In the genomic region with DNA sequence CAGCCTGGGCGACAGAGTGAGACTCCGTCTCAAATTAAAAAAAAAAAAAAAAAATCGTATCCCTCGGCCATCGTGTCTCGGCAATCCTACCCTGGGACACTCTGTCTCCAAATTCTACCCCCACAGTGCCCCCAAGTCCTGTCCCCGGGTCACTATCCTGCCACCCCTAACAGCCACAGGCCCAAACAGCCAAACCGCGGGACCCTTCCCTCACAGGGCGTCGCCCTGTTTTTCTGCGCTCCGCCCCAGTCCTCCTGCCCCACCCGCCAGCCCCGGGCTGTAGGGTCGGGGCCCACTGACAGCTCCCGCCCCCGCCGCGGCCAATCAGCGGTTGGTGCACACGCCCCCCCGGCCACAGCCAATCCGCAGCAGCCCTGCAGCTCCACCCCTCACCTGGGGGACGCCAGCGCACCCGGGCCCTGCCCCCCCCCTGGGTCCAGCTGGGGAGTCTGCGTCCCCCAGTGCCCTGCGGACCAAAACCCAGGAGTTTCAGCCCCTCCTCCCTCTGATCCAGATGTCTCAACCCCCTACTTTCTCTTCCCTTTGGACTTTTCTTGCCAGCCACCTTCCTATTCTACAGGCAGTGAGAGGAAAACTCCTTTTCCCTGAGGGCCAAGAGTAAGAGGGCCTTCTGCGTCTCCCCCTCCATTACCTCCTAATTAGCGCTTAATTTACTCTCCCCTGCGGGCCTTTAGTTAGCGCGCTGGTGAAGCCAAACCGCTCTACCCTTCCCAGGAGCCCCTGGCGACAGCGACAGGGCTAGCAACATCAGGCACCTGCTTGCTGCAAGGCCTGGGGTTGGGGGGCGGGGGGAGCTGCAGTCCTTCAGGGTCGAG, we compare ENCODE assay signal across 9 cellular contexts. TPM values are rescaled to one million over a fixed set of nuclear protein-coding genes. Genes with fewer than 3 reads are reported as not detected.
DNase-seq lines count a peak whose midpoint lies in the region; ATAC-seq and TF ChIP-seq lines count a peak whose summit lies in the region.
"Had no signal": no experiment of that assay in that cellular context is flagged by ENCODE, and none has a peak within 500 bp of the region (broad histone marks: within the 10 kb centered on the region; RNA-seq: fewer than 3 reads in every experiment).

No MANE protein-coding gene starts in this region.

- H3K4me3 ChIP-seq in ovary, result peak overlapping the region; percentile 81
- peak overlapping the region; percentile 70 for H3K4me3 ChIP-seq in upper lobe of right lung

- H3K27me3 ChIP-seq in ovary (no peaks in the 10 kb centered on the region), upper lobe of right lung (no peaks in the 10 kb centered on the region)

- no peaks in the 10 kb centered on the region for H3K9me3 ChIP-seq in ovary
- H3K9me3 ChIP-seq in upper lobe of right lung, result no peaks in the 10 kb centered on the region

- 6 to 10% (median 6%) methylated on average over 37 to 39 of the region's 39 CpGs for WGBS in ovary, 3 donors

- intact Hi-C loops in Right ventricle myocardium inferior (cut with DNase I), result no loop called here
- intact Hi-C loops in ovary (cut with DNase I), result no loop called here
- intact Hi-C loops in upper lobe of right lung (cut with DNase I), result no loop called here

- in situ Hi-C loops in KBM-7 (cut with MboI; ENCODE audit: low pct_unique_long_range_greater_than_20kb, low sequenced_read_pairs), result no loop called here

- ATAC-seq in GM18907 (IDR thresholded peaks at IDR 0.05; ENCODE audit: unreplicated experiment) (peak; percentile 53), Right ventricle myocardium inferior (peak; percentile 91), upper lobe of right lung (peak; percentile 93)

- H3K36me3 ChIP-seq in ovary (no peaks in the 10 kb centered on the region), upper lobe of right lung (no peaks in the 10 kb centered on the region)

- H3K4me1 ChIP-seq in ovary (ENCODE audit: insufficient read depth) (peaks cover 15% of the 10 kb centered on the region), upper lobe of right lung (peaks cover 6% of the 10 kb centered on the region)

- peak overlapping the region; percentile 89 to 90 for H3K27ac ChIP-seq in ovary
- H3K27ac ChIP-seq in upper lobe of right lung, result peak overlapping the region; percentile 90

- peak; percentile 90 for TF ChIP-seq POLR2A in ovary (IDR thresholded peaks at IDR 0.05)

- TF ChIP-seq CTCF in ovary (IDR thresholded peaks at IDR 0.05), result no peak
- TF ChIP-seq CTCF in upper lobe of right lung (IDR thresholded peaks at IDR 0.05), result no peak

- peak; percentile 95 for TF ChIP-seq EP300 in ovary (IDR thresholded peaks at IDR 0.05)

- DNase-seq in A172 (ENCODE audit: low spot score) (peak; percentile 36), KBM-7 (peak; percentile 79), SHP77 treated with DMSO at 0.1 percent for 48 hours (lab: John Stamatoyannopoulos, UW) (peak; percentile 51), Right ventricle myocardium inferior (ENCODE audit: missing footprints) (peak; percentile 93), ovary (peak; percentile 96 to 98 (median 98)), upper lobe of right lung (peak; percentile 96)
- DNase-seq in activated naive CD8-positive, alpha-beta T cell treated with anti-CD3 and anti-CD28 coated beads, Interleukin-2, amount 50 U/mL, for 16 hours (ENCODE audit: low read depth, low spot score), result peak; percentile 34
- DNase-seq: DND-41 had no signal

RNA-seq across cellular contexts. Expression of a gene that starts 1.5 kb away (rescaled TPM):
- total RNA-seq in A172 (2014; rRNA removed; shearing (Covaris generic)), result 29.5 and 36.8 TPM in 2 replicates
- 63.2 TPM for total RNA-seq in Right ventricle myocardium inferior
- 10 to 100 TPM; 29.1 to 73.6 (median 55.5) TPM for total RNA-seq in ovary
- polyA plus RNA-seq in ovary, result 10 to 100 TPM in 1 of 2 donors, 1 to 10 TPM in 1; 7.8 to 70.5 TPM
- 59.0 TPM for total RNA-seq in upper lobe of right lung

RNA-seq across cellular contexts. Expression of a gene that starts 24.0 kb away (rescaled TPM):
- 9.9 and 14.6 TPM in 2 replicates for total RNA-seq in A172 (2014; rRNA removed; shearing (Covaris generic))
- total RNA-seq in Right ventricle myocardium inferior (1.0 TPM), ovary (10 to 100 TPM; 22.9 to 82.8 (median 46.1) TPM), upper lobe of right lung (23.5 TPM)
- 10 to 100 TPM; 10.6 to 78.7 TPM for polyA plus RNA-seq in ovary

RNA-seq across cellular contexts. Expression of a gene that starts 56.1 kb away (rescaled TPM):
- 1.9 and 6.9 TPM in 2 replicates for total RNA-seq in A172 (2014; rRNA removed; shearing (Covaris generic))
- total RNA-seq in Right ventricle myocardium inferior (23.8 TPM), ovary (10 to 100 TPM; 18.3 to 96.5 (median 52.7) TPM), upper lobe of right lung (16.0 TPM)
- 10 to 100 TPM; 18.8 to 50.9 TPM for polyA plus RNA-seq in ovary

RNA-seq across cellular contexts. Expression of a gene that starts 57.0 kb away (rescaled TPM):
- not detected in 2 replicates for total RNA-seq in A172 (2014; rRNA removed; shearing (Covaris generic))
- total RNA-seq in Right ventricle myocardium inferior, result not detected
- not detected for total RNA-seq in ovary
- polyA plus RNA-seq in ovary, result not detected
- not detected for total RNA-seq in upper lobe of right lung

RNA-seq across cellular contexts. Expression of a gene that starts 59.9 kb away (rescaled TPM):
- 0.81 and 0.98 TPM in 2 replicates for total RNA-seq in A172 (2014; rRNA removed; shearing (Covaris generic))
- total RNA-seq in Right ventricle myocardium inferior, result 2.1 TPM
- total RNA-seq in ovary, result 1 to 10 TPM in 3 of 7 donors, under 1 TPM in 4; 0.48 to 4.0 (median 0.87) TPM
- polyA plus RNA-seq in ovary, result 1 to 10 TPM; 1.3 to 1.4 TPM
- total RNA-seq in upper lobe of right lung, result 19.9 TPM

Comparison
In these comparisons a context has a peak if more than half of its experiments do, and no peak if none do; other contexts are left out.
1. Peak in every context shown above with its lines: DNase-seq, ATAC-seq, H3K4me3 ChIP-seq and H3K27ac ChIP-seq.
2. DNase-seq: peak in every context shown above with its lines; median percentile 98 in ovary; 96 in upper lobe of right lung; 93 in Right ventricle myocardium inferior; 79 in KBM-7; 51 in SHP77 treated with DMSO at 0.1 percent for 48 hours; 36 in A172; 34 in activated naive CD8-positive, alpha-beta T cell treated with anti-CD3 and anti-CD28 coated beads, Interleukin-2, amount 50 U/mL, for 16 hours.